Comparison of ENCODE assay signal across 1 cellular context in the genomic region with DNA sequence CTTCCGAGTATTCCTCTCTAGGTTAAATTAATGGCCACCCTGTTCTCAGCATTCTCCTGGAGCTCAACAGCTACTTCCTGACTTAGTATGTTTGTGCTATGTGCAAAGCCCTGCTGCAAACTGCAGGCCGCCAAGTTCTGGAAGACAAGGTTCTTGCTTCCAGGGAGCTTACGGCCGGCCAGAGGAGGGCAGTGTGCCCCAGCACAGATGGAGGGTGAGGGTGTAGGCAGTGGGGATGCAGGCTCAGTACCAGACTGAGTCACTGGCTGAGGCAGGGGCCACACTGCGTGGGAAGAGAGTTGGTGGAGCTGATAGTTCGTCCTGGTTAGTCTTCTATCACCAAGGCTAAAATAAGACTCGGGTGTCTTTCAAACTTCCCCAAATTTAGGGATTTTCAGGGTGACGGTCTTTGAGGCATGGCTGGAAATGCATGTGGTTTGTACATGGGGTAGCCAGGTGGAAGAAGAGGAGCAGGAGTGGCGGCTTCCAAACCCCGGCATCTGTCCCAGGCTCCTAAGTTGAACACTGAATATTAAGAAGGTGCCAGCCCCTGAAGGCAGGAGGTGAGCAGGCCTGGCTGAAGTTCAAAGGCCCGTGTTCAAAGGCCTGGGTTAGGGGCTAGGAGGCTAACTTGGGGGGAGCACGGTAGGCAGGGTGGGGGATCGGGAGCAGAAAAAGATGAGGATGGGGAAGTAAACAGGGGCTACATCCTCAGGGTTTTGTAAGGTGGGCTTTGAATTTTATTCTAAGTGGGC.
TF ChIP-seq lines count a peak whose summit lies in the region.

No MANE protein-coding gene starts in this region.

TF ChIP-seq in K562, 482 proteins besides CTCF, POLR2A, EP300 and RAD21 (continued from another document):
- TF ChIP-seq, protein P1, sequence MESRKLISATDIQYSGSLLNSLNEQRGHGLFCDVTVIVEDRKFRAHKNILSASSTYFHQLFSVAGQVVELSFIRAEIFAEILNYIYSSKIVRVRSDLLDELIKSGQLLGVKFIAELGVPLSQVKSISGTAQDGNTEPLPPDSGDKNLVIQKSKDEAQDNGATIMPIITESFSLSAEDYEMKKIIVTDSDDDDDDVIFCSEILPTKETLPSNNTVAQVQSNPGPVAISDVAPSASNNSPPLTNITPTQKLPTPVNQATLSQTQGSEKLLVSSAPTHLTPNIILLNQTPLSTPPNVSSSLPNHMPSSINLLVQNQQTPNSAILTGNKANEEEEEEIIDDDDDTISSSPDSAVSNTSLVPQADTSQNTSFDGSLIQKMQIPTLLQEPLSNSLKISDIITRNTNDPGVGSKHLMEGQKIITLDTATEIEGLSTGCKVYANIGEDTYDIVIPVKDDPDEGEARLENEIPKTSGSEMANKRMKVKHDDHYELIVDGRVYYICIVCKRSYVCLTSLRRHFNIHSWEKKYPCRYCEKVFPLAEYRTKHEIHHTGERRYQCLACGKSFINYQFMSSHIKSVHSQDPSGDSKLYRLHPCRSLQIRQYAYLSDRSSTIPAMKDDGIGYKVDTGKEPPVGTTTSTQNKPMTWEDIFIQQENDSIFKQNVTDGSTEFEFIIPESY (CRISPR knock-in tag; IDR thresholded peaks at IDR 0.05), result peak; percentile 67; the same call in 1 of the 2 replicates
- TF ChIP-seq, protein P2, sequence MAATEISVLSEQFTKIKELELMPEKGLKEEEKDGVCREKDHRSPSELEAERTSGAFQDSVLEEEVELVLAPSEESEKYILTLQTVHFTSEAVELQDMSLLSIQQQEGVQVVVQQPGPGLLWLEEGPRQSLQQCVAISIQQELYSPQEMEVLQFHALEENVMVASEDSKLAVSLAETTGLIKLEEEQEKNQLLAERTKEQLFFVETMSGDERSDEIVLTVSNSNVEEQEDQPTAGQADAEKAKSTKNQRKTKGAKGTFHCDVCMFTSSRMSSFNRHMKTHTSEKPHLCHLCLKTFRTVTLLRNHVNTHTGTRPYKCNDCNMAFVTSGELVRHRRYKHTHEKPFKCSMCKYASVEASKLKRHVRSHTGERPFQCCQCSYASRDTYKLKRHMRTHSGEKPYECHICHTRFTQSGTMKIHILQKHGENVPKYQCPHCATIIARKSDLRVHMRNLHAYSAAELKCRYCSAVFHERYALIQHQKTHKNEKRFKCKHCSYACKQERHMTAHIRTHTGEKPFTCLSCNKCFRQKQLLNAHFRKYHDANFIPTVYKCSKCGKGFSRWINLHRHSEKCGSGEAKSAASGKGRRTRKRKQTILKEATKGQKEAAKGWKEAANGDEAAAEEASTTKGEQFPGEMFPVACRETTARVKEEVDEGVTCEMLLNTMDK (IDR thresholded peaks at IDR 0.05; ENCODE audit: borderline replicate concordance, insufficient read depth, low read depth, low read length, poor library complexity, severe bottlenecking), result peak; percentile 63
- TF ChIP-seq DPF2 (IDR thresholded peaks at IDR 0.05), result 0 out of 2 replicates have a peak, but pooled peaks have one; percentile 34
- peak; percentile 97 for TF ChIP-seq EGR1 (conservative IDR thresholded peaks at IDR 0.05)
- TF ChIP-seq, protein P3, sequence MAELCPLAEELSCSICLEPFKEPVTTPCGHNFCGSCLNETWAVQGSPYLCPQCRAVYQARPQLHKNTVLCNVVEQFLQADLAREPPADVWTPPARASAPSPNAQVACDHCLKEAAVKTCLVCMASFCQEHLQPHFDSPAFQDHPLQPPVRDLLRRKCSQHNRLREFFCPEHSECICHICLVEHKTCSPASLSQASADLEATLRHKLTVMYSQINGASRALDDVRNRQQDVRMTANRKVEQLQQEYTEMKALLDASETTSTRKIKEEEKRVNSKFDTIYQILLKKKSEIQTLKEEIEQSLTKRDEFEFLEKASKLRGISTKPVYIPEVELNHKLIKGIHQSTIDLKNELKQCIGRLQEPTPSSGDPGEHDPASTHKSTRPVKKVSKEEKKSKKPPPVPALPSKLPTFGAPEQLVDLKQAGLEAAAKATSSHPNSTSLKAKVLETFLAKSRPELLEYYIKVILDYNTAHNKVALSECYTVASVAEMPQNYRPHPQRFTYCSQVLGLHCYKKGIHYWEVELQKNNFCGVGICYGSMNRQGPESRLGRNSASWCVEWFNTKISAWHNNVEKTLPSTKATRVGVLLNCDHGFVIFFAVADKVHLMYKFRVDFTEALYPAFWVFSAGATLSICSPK (IDR thresholded peaks at IDR 0.05; ENCODE audit: borderline replicate concordance), result no peak
- TF ChIP-seq, protein P4, sequence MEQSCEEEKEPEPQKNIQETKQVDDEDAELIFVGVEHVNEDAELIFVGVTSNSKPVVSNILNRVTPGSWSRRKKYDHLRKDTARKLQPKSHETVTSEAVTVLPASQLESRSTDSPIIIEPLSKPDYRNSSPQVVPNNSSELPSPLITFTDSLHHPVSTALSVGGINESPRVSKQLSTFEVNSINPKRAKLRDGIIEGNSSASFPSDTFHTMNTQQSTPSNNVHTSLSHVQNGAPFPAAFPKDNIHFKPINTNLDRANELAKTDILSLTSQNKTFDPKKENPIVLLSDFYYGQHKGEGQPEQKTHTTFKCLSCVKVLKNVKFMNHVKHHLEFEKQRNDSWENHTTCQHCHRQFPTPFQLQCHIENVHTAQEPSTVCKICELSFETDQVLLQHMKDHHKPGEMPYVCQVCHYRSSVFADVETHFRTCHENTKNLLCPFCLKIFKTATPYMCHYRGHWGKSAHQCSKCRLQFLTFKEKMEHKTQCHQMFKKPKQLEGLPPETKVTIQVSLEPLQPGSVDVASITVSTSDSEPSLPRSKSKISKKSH (CRISPR knock-in tag; IDR thresholded peaks at IDR 0.05), result no peak
- 0 out of 2 replicates have a peak, but pooled peaks have one; percentile 10 for TF ChIP-seq TCF3 (CRISPR knock-in tag; IDR thresholded peaks at IDR 0.05)
- 0 out of 2 replicates have a peak, but pooled peaks have one; percentile 24 for TF ChIP-seq FOSL1 (tag; conservative IDR thresholded peaks at IDR 0.05)
- TF ChIP-seq FOXJ3 (CRISPR knock-in tag; IDR thresholded peaks at IDR 0.05), result no peak
- no peak for TF ChIP-seq ZNF311 (CRISPR knock-in tag; IDR thresholded peaks at IDR 0.05)
- 0 out of 2 replicates have a peak, but pooled peaks have one; percentile 15 for TF ChIP-seq ARID1B (IDR thresholded peaks at IDR 0.05)
- no peak for TF ChIP-seq KHSRP (IDR thresholded peaks at IDR 0.05)
- TF ChIP-seq HCFC1 (IDR thresholded peaks at IDR 0.05; ENCODE audit: low read depth, low read length), result no peak
- no peak; the same call in 1 of the 2 replicates for TF ChIP-seq NFIC (IDR thresholded peaks at IDR 0.05)
- TF ChIP-seq, protein P5, sequence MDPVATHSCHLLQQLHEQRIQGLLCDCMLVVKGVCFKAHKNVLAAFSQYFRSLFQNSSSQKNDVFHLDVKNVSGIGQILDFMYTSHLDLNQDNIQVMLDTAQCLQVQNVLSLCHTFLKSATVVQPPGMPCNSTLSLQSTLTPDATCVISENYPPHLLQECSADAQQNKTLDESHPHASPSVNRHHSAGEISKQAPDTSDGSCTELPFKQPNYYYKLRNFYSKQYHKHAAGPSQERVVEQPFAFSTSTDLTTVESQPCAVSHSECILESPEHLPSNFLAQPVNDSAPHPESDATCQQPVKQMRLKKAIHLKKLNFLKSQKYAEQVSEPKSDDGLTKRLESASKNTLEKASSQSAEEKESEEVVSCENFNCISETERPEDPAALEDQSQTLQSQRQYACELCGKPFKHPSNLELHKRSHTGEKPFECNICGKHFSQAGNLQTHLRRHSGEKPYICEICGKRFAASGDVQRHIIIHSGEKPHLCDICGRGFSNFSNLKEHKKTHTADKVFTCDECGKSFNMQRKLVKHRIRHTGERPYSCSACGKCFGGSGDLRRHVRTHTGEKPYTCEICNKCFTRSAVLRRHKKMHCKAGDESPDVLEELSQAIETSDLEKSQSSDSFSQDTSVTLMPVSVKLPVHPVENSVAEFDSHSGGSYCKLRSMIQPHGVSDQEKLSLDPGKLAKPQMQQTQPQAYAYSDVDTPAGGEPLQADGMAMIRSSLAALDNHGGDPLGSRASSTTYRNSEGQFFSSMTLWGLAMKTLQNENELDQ (CRISPR knock-in tag; IDR thresholded peaks at IDR 0.05; ENCODE audit: borderline replicate concordance), result no peak
- 0 out of 2 replicates have a peak, but pooled peaks have one; percentile 27 for TF ChIP-seq LCOR (CRISPR knock-in tag; IDR thresholded peaks at IDR 0.05)
- TF ChIP-seq, protein P6, sequence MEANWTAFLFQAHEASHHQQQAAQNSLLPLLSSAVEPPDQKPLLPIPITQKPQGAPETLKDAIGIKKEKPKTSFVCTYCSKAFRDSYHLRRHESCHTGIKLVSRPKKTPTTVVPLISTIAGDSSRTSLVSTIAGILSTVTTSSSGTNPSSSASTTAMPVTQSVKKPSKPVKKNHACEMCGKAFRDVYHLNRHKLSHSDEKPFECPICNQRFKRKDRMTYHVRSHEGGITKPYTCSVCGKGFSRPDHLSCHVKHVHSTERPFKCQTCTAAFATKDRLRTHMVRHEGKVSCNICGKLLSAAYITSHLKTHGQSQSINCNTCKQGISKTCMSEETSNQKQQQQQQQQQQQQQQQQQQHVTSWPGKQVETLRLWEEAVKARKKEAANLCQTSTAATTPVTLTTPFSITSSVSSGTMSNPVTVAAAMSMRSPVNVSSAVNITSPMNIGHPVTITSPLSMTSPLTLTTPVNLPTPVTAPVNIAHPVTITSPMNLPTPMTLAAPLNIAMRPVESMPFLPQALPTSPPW (CRISPR knock-in tag; IDR thresholded peaks at IDR 0.05), result no peak
